Comparison of ENCODE assay signal across 8 cellular contexts in genomic region chr5:100900796-100901731, GRCh38. TPM values are rescaled to one million over a fixed set of nuclear protein-coding genes. Genes with fewer than 3 reads are reported as not detected.
DNase-seq lines count a peak whose midpoint lies in the region; ATAC-seq, FAIRE-seq and TF ChIP-seq lines count a peak whose summit lies in the region.

No MANE protein-coding gene starts in this region.

- no TSS peak for BruUV-seq in Panc1 (replicated peaks; lab: Mats Ljungman, UMichigan)

- TF ChIP-seq CTCF in Panc1 (IDR thresholded peaks at IDR 0.05) (no peak), pancreas (IDR thresholded peaks at IDR 0.05) (no peak), tibial artery (IDR thresholded peaks at IDR 0.05) (no peak)

- WGBS in pancreas, 2 donors, result 1% methylated on average over 44 to 46 of the region's 46 CpGs

- ATAC-seq in GM19438 (IDR thresholded peaks at IDR 0.05; ENCODE audit: low read depth, unreplicated experiment) (peak; percentile 30), HG03571 (IDR thresholded peaks at IDR 0.05; ENCODE audit: unreplicated experiment) (peak; percentile 33), Panc1 (peak; percentile 75), pancreas (peak; percentile 30 to 69 (median 62))
- peak; percentile 58 for ATAC-seq in activated T-helper 17 cell treated with anti-CD3 and anti-CD28 coated beads, Interleukin-2, amount 50 U/mL, for 72 hours (replicated peaks)

- peak overlapping the region; percentile 41 to 66 for H3K4me3 ChIP-seq in Panc1 (ENCODE audit: low read depth in 2 of 2, low read length in 2 of 2)
- peak overlapping the region in 2 of 4 donors; percentile 24 to 50 for H3K4me3 ChIP-seq in pancreas
- peak overlapping the region; percentile 50 for H3K4me3 ChIP-seq in tibial artery

- peak overlapping the region; percentile 96 for H3K27ac Mint-ChIP-seq in activated T-helper 17 cell treated with anti-CD3 and anti-CD28 coated beads, Interleukin-2, amount 50 U/mL, for 72 hours

- in situ Hi-C loops in Panc1 (cut with HindIII; ENCODE audit: low pct_unique_long_range_greater_than_20kb, low sequenced_read_pairs), result no loop called here

- CTCF ChIA-PET in Panc1 (lab: Charles Lee), result no interaction called here

- no peak for FAIRE-seq in pancreas (lab: Jason Lieb, UNC)

- intact Hi-C loops in Panc1 (cut with micrococcal nuclease; ENCODE audit: unreplicated experiment), result no loop called here
- intact Hi-C loops in pancreas (cut with DNase I), result no loop called here
- intact Hi-C loops in tibial artery (cut with DNase I; ENCODE audit: low total_unique reads), result no loop called here

- peaks cover 4% of the 10 kb centered on the region for H3K4me1 ChIP-seq in Panc1 (ENCODE audit: control insufficient read depth, insufficient read depth, low read length)
- H3K4me1 ChIP-seq in pancreas, result no peaks in the 10 kb centered on the region
- peaks cover 0 to 29% (median 19%) of the 10 kb centered on the region in 4 donors for H3K4me1 ChIP-seq in tibial artery

- H3K9me3 Mint-ChIP-seq in activated T-helper 17 cell treated with anti-CD3 and anti-CD28 coated beads, Interleukin-2, amount 50 U/mL, for 72 hours, result no peaks in the 10 kb centered on the region

- no peak overlapping the region for H3K27ac ChIP-seq in Panc1 (ENCODE audit: low read length)
- H3K27ac ChIP-seq in pancreas, result peak overlapping the region in 2 of 4 donors; percentile 46 to 51
- H3K27ac ChIP-seq in tibial artery, result peak overlapping the region; percentile 35 to 37

- H3K27me3 ChIP-seq in Panc1 (ENCODE audit: control insufficient read depth, insufficient read depth, low read length) (peaks cover 21% of the 10 kb centered on the region), pancreas (peaks cover 0 to 11% (median 0%) of the 10 kb centered on the region in 4 donors), tibial artery (peaks cover 0 to 15% of the 10 kb centered on the region in 2 donors)

- peaks cover 82% of the 10 kb centered on the region for H3K36me3 Mint-ChIP-seq in activated T-helper 17 cell treated with anti-CD3 and anti-CD28 coated beads, Interleukin-2, amount 50 U/mL, for 72 hours (ENCODE audit: low read depth)

- DNase-seq in CD1c-positive myeloid dendritic cell (ENCODE audit: extremely low spot score), result peak; percentile 94
- DNase-seq in Panc1 (ENCODE audit: low read depth, low spot score), result no peak
- DNase-seq in globus pallidus (ENCODE audit: low spot score), result peak; percentile 42
- DNase-seq in pancreas, result peak in 5 of 6 donors; percentile 6 to 77 (median 58)
- peak; percentile 60 to 72 for DNase-seq in tibial artery

- H3K36me3 ChIP-seq in Panc1 (ENCODE audit: control insufficient read depth, insufficient read depth, low read length) (no peaks in the 10 kb centered on the region), pancreas (no peaks in the 10 kb centered on the region), tibial artery (no peaks in the 10 kb centered on the region)

- peak overlapping the region; percentile 96 for H3K4me3 Mint-ChIP-seq in activated T-helper 17 cell treated with anti-CD3 and anti-CD28 coated beads, Interleukin-2, amount 50 U/mL, for 72 hours

- no peaks in the 10 kb centered on the region for H3K27me3 Mint-ChIP-seq in activated T-helper 17 cell treated with anti-CD3 and anti-CD28 coated beads, Interleukin-2, amount 50 U/mL, for 72 hours

- POLR2A ChIA-PET in Panc1 (lab: Charles Lee), result no interaction called here

- H3K9me3 ChIP-seq in Panc1 (ENCODE audit: control insufficient read depth, insufficient read depth, low read depth, low read length), result no peaks in the 10 kb centered on the region
- H3K9me3 ChIP-seq in pancreas, result no peaks in the 10 kb centered on the region
- no peaks in the 10 kb centered on the region for H3K9me3 ChIP-seq in tibial artery

- H3K4me1 Mint-ChIP-seq in activated T-helper 17 cell treated with anti-CD3 and anti-CD28 coated beads, Interleukin-2, amount 50 U/mL, for 72 hours, result peaks cover 37% of the 10 kb centered on the region

RNA-seq across cellular contexts. Expression of gene ST8SIA4, which starts 2.0 kb away (rescaled TPM):
- 0.41 TPM for total RNA-seq in Panc1 (2021; ENCODE audit: unreplicated experiment)
- polyA plus RNA-seq in Panc1 (2012; ENCODE audit: insufficient read length), result 0.34 TPM
- total RNA-seq in activated T-helper 17 cell treated with anti-CD3 and anti-CD28 coated beads, Interleukin-2, amount 50 U/mL, for 72 hours, result 10 to 100 TPM; 42.8 to 73.7 TPM
- 1 to 10 TPM in 3 of 6 donors, under 1 TPM in 3; 0.51 to 5.7 (median 1.3) TPM for total RNA-seq in pancreas
- under 1 TPM; 0.34 to 0.80 TPM for polyA plus RNA-seq in pancreas

Comparison
In these comparisons a context has a peak if more than half of its experiments do, and no peak if none do; other contexts are left out.
1. RNA of gene ST8SIA4, which starts 2.0 kb away (total RNA-seq): 42.8 to 73.7 TPM in activated T-helper 17 cell treated with anti-CD3 and anti-CD28 coated beads, Interleukin-2, amount 50 U/mL, for 72 hours; 0.51 to 5.7 TPM in pancreas and 0.41 TPM in Panc1 (single experiment); every median in the first group is over 4 times any median in the second.
2. Peak in every context shown above with its lines, with median percentiles within 50 percentile points of each other: ATAC-seq.